12 cellular contexts compared by ENCODE assay signal in the genomic region with DNA sequence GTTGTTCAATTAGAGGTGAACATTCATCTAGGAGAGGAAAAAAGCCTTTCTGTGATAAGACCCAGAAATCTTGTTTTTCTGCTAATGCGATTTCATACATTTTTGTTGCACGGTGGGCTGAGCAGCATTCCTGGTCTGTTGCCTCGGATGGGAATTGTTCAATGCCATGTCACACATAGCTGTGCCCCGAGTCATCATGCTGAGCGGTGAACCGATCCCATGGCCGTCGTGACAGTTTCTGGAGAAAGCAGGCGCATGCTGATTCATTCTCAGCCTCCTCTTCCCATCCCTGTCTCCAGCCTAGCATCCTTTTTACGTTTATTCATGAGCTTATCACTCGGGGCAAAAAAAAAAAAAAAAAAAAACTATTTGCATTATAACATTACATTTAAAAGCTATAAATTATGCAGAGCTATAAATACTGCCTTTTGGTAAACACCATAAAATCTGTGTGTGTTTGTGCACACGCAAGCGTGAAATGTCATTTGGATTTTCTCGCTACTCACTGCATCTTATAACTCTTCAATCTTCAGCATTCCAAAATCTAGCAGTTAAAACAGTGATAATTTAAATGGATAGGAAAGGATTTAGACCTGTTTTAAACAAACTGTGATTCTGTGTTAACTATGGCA. TPM values are rescaled to one million over a fixed set of nuclear protein-coding genes. Genes with fewer than 3 reads are reported as not detected.
DNase-seq lines count a peak whose midpoint lies in the region; TF ChIP-seq lines count a peak whose summit lies in the region.
"Had no signal": no experiment of that assay in that cellular context is flagged by ENCODE, and none has a peak within 500 bp of the region (broad histone marks: within the 10 kb centered on the region; RNA-seq: fewer than 3 reads in every experiment).

No MANE protein-coding gene starts in this region.

- BruUV-seq in OCI-LY7 (replicated peaks; lab: Mats Ljungman, UMichigan), result no TSS peak

- no peak overlapping the region for H3K4me2 ChIP-seq in OCI-LY7 (ENCODE audit: low read length)

- TF ChIP-seq POLR2A in suprapubic skin (IDR thresholded peaks at IDR 0.05), result no peak

- DNase-seq in Caki2 (ENCODE audit: low read depth) (peak; percentile 85), LoVo (ENCODE audit: low spot score) (peak; percentile 37), brain microvascular endothelial cell (peak; percentile 90), kidney glomerular epithelial cell (lab: John Stamatoyannopoulos, UW) (peak; percentile 88), ureter (ENCODE audit: low spot score) (no peak), left ventricle myocardium inferior (no peak), OCI-LY7 (ENCODE audit: low spot score) (no peak), suprapubic skin (ENCODE audit: low spot score in 2 of 2) (no peak)
- DNase-seq: COR-L47, NCI-H2171, occipital lobe, upper lobe of left lung had no signal

- peak overlapping the region; percentile 5 for H3K27ac ChIP-seq in brain microvascular endothelial cell
- no peak overlapping the region for H3K27ac ChIP-seq in left ventricle myocardium inferior (replicated peaks)
- no peak overlapping the region for H3K27ac ChIP-seq in OCI-LY7 (ENCODE audit: low read depth, low read length, poor library complexity, severe bottlenecking)
- no peak overlapping the region for H3K27ac ChIP-seq in suprapubic skin
- H3K27ac ChIP-seq: upper lobe of left lung had no signal

- in situ Hi-C loops in Caki2 (cut with HindIII; ENCODE audit: low pct_unique_long_range_greater_than_20kb, low sequenced_read_pairs), result loop anchor here (5.0 kb wide), 1 partner anchor 44 kb away; no protein-coding TSS in a partner anchor
- in situ Hi-C loops in brain microvascular endothelial cell (cut with HindIII; ENCODE audit: low pct_ligation_motif_present, low sequenced_read_pairs), result no loop called here

- H3K4me1 ChIP-seq in left ventricle myocardium inferior (no peaks in the 10 kb centered on the region), OCI-LY7 (ENCODE audit: insufficient read depth, low read length, poor library complexity, severe bottlenecking) (no peaks in the 10 kb centered on the region), suprapubic skin (no peaks in the 10 kb centered on the region)
- H3K4me1 ChIP-seq: upper lobe of left lung had no signal

- H3K36me3 ChIP-seq in brain microvascular endothelial cell (replicated peaks) (no peaks in the 10 kb centered on the region), left ventricle myocardium inferior (no peaks in the 10 kb centered on the region), OCI-LY7 (ENCODE audit: insufficient read depth, low read length) (no peaks in the 10 kb centered on the region), suprapubic skin (no peaks in the 10 kb centered on the region)
- H3K36me3 ChIP-seq: upper lobe of left lung had no signal

- no peak for TF ChIP-seq EP300 in suprapubic skin (IDR thresholded peaks at IDR 0.05)

- no peak for TF ChIP-seq CTCF in brain microvascular endothelial cell (IDR thresholded peaks at IDR 0.05; ENCODE audit: low read depth, low read length, missing control alignments)
- TF ChIP-seq CTCF in left ventricle myocardium inferior (IDR thresholded peaks at IDR 0.05; ENCODE audit: borderline replicate concordance), result no peak
- TF ChIP-seq CTCF in OCI-LY7 (conservative IDR thresholded peaks at IDR 0.05; ENCODE audit: low read length), result no peak
- no peak for TF ChIP-seq CTCF in suprapubic skin (IDR thresholded peaks at IDR 0.05)

- H4K20me1 ChIP-seq in OCI-LY7 (ENCODE audit: insufficient read depth, low read length), result no peaks in the 10 kb centered on the region

- no peaks in the 10 kb centered on the region for H3K79me2 ChIP-seq in OCI-LY7 (ENCODE audit: insufficient read depth, low read depth, low read length)

- no peak overlapping the region for H3K4me3 ChIP-seq in brain microvascular endothelial cell (ENCODE audit: low read depth, low read length)
- no peak overlapping the region for H3K4me3 ChIP-seq in left ventricle myocardium inferior
- no peak overlapping the region for H3K4me3 ChIP-seq in OCI-LY7 (ENCODE audit: low read depth, low read length, poor library complexity, severe bottlenecking)
- H3K4me3 ChIP-seq in suprapubic skin, result no peak overlapping the region
- H3K4me3 ChIP-seq: upper lobe of left lung had no signal

- H3K9me3 ChIP-seq in left ventricle myocardium inferior (replicated peaks) (no peaks in the 10 kb centered on the region), OCI-LY7 (ENCODE audit: low read length) (no peaks in the 10 kb centered on the region), suprapubic skin (no peaks in the 10 kb centered on the region)
- H3K9me3 ChIP-seq: upper lobe of left lung had no signal

- 66% methylated on average over 14 of the region's 14 CpGs for WGBS in suprapubic skin

- H3K9me2 ChIP-seq in OCI-LY7 (ENCODE audit: insufficient read depth, low read length), result no peaks in the 10 kb centered on the region

- POLR2A ChIA-PET in OCI-LY7 (lab: Charles Lee), result interaction anchor here (0.6 to 1.8 kb wide), 9 partner anchors 8 to 1402 kb away, joined by 3 to 6 read pairs (median 3); no protein-coding TSS in a partner anchor

- H3K27me3 ChIP-seq in brain microvascular endothelial cell (replicated peaks), result no peaks in the 10 kb centered on the region
- no peaks in the 10 kb centered on the region for H3K27me3 ChIP-seq in left ventricle myocardium inferior (ENCODE audit: low read depth)
- no peaks in the 10 kb centered on the region for H3K27me3 ChIP-seq in suprapubic skin
- H3K27me3 ChIP-seq: upper lobe of left lung had no signal

- intact Hi-C loops in left ventricle myocardium inferior (cut with micrococcal nuclease) (no loop called here), OCI-LY7 (cut with micrococcal nuclease; ENCODE audit: unreplicated experiment) (no loop called here)

- CTCF ChIA-PET in OCI-LY7 (lab: Charles Lee; ENCODE audit: unreplicated experiment), result interaction anchor here (0.6 kb wide), 2 partner anchors 45 to 184 kb away, joined by 4 read pairs; no protein-coding TSS in a partner anchor

- no peak overlapping the region for H2AFZ ChIP-seq in OCI-LY7 (ENCODE audit: low read length)

RNA-seq across cellular contexts. Expression of a gene that starts 58.9 kb away (rescaled TPM):
- 51.9 and 58.4 TPM in 2 replicates for total RNA-seq in Caki2 (2014; rRNA removed; shearing (Covaris generic); ENCODE audit: low replicate concordance)
- total RNA-seq in ureter (81.2 TPM), left ventricle myocardium inferior (97.6 TPM), OCI-LY7 (2022) (22.8 and 23.6 TPM in 2 replicates), suprapubic skin (10 to 100 TPM; 77.8 to 91.5 (median 84.3) TPM)
- total RNA-seq in OCI-LY7 (2014; rRNA removed; shearing (Covaris generic)), result 23.2 and 25.6 TPM in 2 replicates

Comparison
In these comparisons a context has a peak if more than half of its experiments do, and no peak if none do; other contexts are left out.
1. DNase-seq: peak in Caki2 (single experiment), LoVo (single experiment), brain microvascular endothelial cell (single experiment) and kidney glomerular epithelial cell (single experiment); none in ureter (single experiment), left ventricle myocardium inferior (single experiment), OCI-LY7 (single experiment) and suprapubic skin (0 of 2).